8 cellular contexts compared by ENCODE assay signal in genomic region chr2:199460101-199460671, GRCh38. TPM values are rescaled to one million over a fixed set of nuclear protein-coding genes. Genes with fewer than 3 reads are reported as not detected.
DNase-seq lines count a peak whose midpoint lies in the region; ATAC-seq and TF ChIP-seq lines count a peak whose summit lies in the region.

No MANE protein-coding gene starts in this region.

- 11 to 12% methylated on average over 14 of the region's 14 CpGs for WGBS in tibial nerve, 2 donors

- peaks cover 6 to 19% of the 10 kb centered on the region in 2 donors for H3K36me3 Mint-ChIP-seq in CD14-positive monocyte
- no peaks in the 10 kb centered on the region for H3K36me3 Mint-ChIP-seq in activated naive CD8-positive, alpha-beta T cell treated with anti-CD3 and anti-CD28 coated beads for 36 hours

- H3K9ac ChIP-seq in HUES6 (ENCODE audit: low read length), result peak overlapping the region; percentile 90

- peak in 1 of 2 donors; percentile 25 for TF ChIP-seq EP300 in tibial nerve (IDR thresholded peaks at IDR 0.05)

- no peak for ATAC-seq in HG03342 (IDR thresholded peaks at IDR 0.05; ENCODE audit: unreplicated experiment)
- no peak for ATAC-seq in GM19328 (IDR thresholded peaks at IDR 0.05; ENCODE audit: unreplicated experiment)
- no peak for ATAC-seq in GM18520 (IDR thresholded peaks at IDR 0.05; ENCODE audit: unreplicated experiment)

- peak overlapping the region; percentile 93 for H3K4me3 ChIP-seq in HUES6 (ENCODE audit: low read depth, low read length)
- H3K4me3 ChIP-seq in kidney epithelial cell (ENCODE audit: low read depth, low read length), result peak overlapping the region; percentile 86
- peak overlapping the region; percentile 74 to 89 (median 82) for H3K4me3 ChIP-seq in tibial nerve

- peak overlapping the region; percentile 99 for H3K4me3 Mint-ChIP-seq in CD14-positive monocyte
- H3K4me3 Mint-ChIP-seq in activated naive CD8-positive, alpha-beta T cell treated with anti-CD3 and anti-CD28 coated beads for 36 hours, result peak overlapping the region; percentile 88

- TF ChIP-seq CTCF in CD14-positive monocyte (IDR thresholded peaks at IDR 0.05) (no peak), kidney epithelial cell (IDR thresholded peaks at IDR 0.05; ENCODE audit: insufficient read depth, low read length, poor library complexity, severe bottlenecking) (no peak), tibial nerve (IDR thresholded peaks at IDR 0.05) (no peak)

- H3K27me3 ChIP-seq in HUES6 (ENCODE audit: control insufficient read depth, insufficient read depth, low read length) (peaks cover 66% of the 10 kb centered on the region), kidney epithelial cell (ENCODE audit: control insufficient read depth, insufficient read depth, low read length) (peaks cover 45% of the 10 kb centered on the region), tibial nerve (peaks cover 0 to 81% of the 10 kb centered on the region in 2 donors)

- H3K36me3 ChIP-seq in HUES6 (ENCODE audit: control insufficient read depth, insufficient read depth, low read length), result no peaks in the 10 kb centered on the region
- H3K36me3 ChIP-seq in kidney epithelial cell (ENCODE audit: control insufficient read depth, insufficient read depth, low read length), result no peaks in the 10 kb centered on the region
- H3K36me3 ChIP-seq in tibial nerve, result no peaks in the 10 kb centered on the region

- peaks cover 74 to 93% (median 82%) of the 10 kb centered on the region in 3 donors for H3K27me3 Mint-ChIP-seq in CD14-positive monocyte (ENCODE audit: low read depth in 3 of 3)
- H3K27me3 Mint-ChIP-seq in activated naive CD8-positive, alpha-beta T cell treated with anti-CD3 and anti-CD28 coated beads for 36 hours, result peaks cover 86% of the 10 kb centered on the region

- no peaks in the 10 kb centered on the region for H3K9me3 ChIP-seq in HUES6 (ENCODE audit: control insufficient read depth, insufficient read depth, low read depth, low read length)
- no peaks in the 10 kb centered on the region for H3K9me3 ChIP-seq in tibial nerve

- H3K4me1 ChIP-seq in HUES6 (ENCODE audit: control insufficient read depth, insufficient read depth, low read length) (peaks cover 14% of the 10 kb centered on the region), tibial nerve (peaks cover 0 to 78% (median 22%) of the 10 kb centered on the region in 4 donors)

- H3K4me1 Mint-ChIP-seq in CD14-positive monocyte, result peaks cover 63% of the 10 kb centered on the region
- H3K4me1 Mint-ChIP-seq in activated naive CD8-positive, alpha-beta T cell treated with anti-CD3 and anti-CD28 coated beads for 36 hours, result peaks cover 25% of the 10 kb centered on the region

- TF ChIP-seq POLR2A in tibial nerve (IDR thresholded peaks at IDR 0.05), result no peak

- intact Hi-C loops in CD14-positive monocyte (cut with micrococcal nuclease), result no loop called here

- peaks cover 3 to 62% (median 51%) of the 10 kb centered on the region in 7 donors for H3K9me3 Mint-ChIP-seq in CD14-positive monocyte
- H3K9me3 Mint-ChIP-seq in activated naive CD8-positive, alpha-beta T cell treated with anti-CD3 and anti-CD28 coated beads for 36 hours, result peaks cover 4% of the 10 kb centered on the region

- peak overlapping the region; percentile 73; the same call in 1 of the 2 replicates for H3K27ac ChIP-seq in HUES6 (ENCODE audit: low read depth, low read length)
- peak overlapping the region in 2 of 4 donors; percentile 78 to 79 for H3K27ac ChIP-seq in tibial nerve

- H3K27ac Mint-ChIP-seq in CD14-positive monocyte, result peak overlapping the region in 6 of 7 donors; percentile 21 to 90 (median 81)
- peak overlapping the region; percentile 3 for H3K27ac Mint-ChIP-seq in activated naive CD8-positive, alpha-beta T cell treated with anti-CD3 and anti-CD28 coated beads for 36 hours

- DNase-seq in CD14-positive monocyte (ENCODE audit: low spot score), result no peak
- DNase-seq in activated naive CD8-positive, alpha-beta T cell treated with anti-CD3 and anti-CD28 coated beads for 36 hours, result no peak
- DNase-seq in kidney epithelial cell (ENCODE audit: low read depth), result no peak
- peak in 1 of 2 donors; percentile 39 for DNase-seq in tibial nerve (ENCODE audit: low spot score in 2 of 2)

RNA-seq across cellular contexts. Expression of gene SATB2, which starts 2.4 kb away (rescaled TPM):
- polyA plus RNA-seq in CD14-positive monocyte, result under 1 TPM; 0.13 to 0.14 TPM
- under 1 TPM; 0.27 to 0.28 TPM for total RNA-seq in activated naive CD8-positive, alpha-beta T cell treated with anti-CD3 and anti-CD28 coated beads for 36 hours
- 5.3 and 5.5 TPM in 2 replicates for total RNA-seq in kidney epithelial cell
- total RNA-seq in tibial nerve, result 10 to 100 TPM in 3 of 4 donors, 1 to 10 TPM in 1; 8.5 to 19.0 (median 12.0) TPM
